ENCODE assay signal across 27 cellular contexts in the genomic region with DNA sequence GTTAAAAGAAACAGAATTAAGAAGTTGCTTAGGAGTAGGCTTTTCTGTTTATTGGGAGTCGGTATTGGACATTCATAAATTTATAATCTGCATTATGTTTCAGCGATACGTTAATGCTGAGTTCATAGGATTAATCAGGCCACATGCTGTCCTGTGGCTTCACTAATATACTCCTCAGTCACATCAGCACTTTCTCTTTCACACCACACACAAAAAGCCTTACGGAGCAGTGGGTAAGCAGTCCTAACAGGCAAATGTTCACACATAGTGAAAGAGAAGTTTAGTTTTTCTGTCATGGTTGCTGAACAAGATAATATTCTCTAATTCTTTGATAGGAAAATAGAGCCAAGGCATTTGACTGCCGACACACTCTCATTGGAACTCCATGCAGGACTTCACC.
"Had no signal": no experiment of that assay in that cellular context is flagged by ENCODE, and none has a peak within 500 bp of the region (broad histone marks: within the 10 kb centered on the region; RNA-seq: fewer than 3 reads in every experiment).

No MANE protein-coding gene starts in this region.

- H3K4me3 ChIP-seq: colonic mucosa, dorsolateral prefrontal cortex, esophagus squamous epithelium, gastrocnemius medialis, heart right ventricle, left lung, lower lobe of right lung, mucosa of descending colon had no signal

- H3K27ac ChIP-seq: colonic mucosa, dorsolateral prefrontal cortex, epithelial cell of prostate, esophagus squamous epithelium, gastrocnemius medialis, heart right ventricle, left lung, lower lobe of right lung had no signal

- H3K36me3 ChIP-seq: colonic mucosa, esophagus squamous epithelium, gastrocnemius medialis, left lung, lower lobe of right lung had no signal

- H3K9me3 ChIP-seq: colonic mucosa, esophagus squamous epithelium, gastrocnemius medialis, heart right ventricle, left lung, lower lobe of right lung, mucosa of descending colon had no signal

- ATAC-seq: esophagus mucosa, gastrocnemius medialis, heart right ventricle, left cardiac atrium, left lung, left ventricle myocardium superior, lower lobe of right lung, mucosa of descending colon had no signal

- DNase-seq: colonic mucosa; dermis blood vessel endothelial cell; dorsolateral prefrontal cortex; effector CD4-positive, alpha-beta T cell; effector memory CD4-positive, alpha-beta T cell; endodermal cell; erythroblast; esophagus squamous epithelium; foreskin fibroblast; foreskin melanocyte; gastrocnemius medialis; glutamatergic neuron; head of caudate nucleus; heart right ventricle; hippocampal formation; left cardiac atrium; left lung; left ventricle myocardium superior; lower lobe of right lung; mesenchymal stem cell; mucosa of descending colon; naive B cell had no signal

- H3K4me1 ChIP-seq: colonic mucosa, esophagus squamous epithelium, gastrocnemius medialis, left lung, lower lobe of right lung had no signal

- H3K27me3 ChIP-seq: colonic mucosa, dorsolateral prefrontal cortex, esophagus squamous epithelium, gastrocnemius medialis, heart right ventricle, left lung had no signal

- FAIRE-seq: endometrium, islet of Langerhans, keratinocyte had no signal
